Comparison of ENCODE assay signal across 17 cellular contexts in the genomic region with DNA sequence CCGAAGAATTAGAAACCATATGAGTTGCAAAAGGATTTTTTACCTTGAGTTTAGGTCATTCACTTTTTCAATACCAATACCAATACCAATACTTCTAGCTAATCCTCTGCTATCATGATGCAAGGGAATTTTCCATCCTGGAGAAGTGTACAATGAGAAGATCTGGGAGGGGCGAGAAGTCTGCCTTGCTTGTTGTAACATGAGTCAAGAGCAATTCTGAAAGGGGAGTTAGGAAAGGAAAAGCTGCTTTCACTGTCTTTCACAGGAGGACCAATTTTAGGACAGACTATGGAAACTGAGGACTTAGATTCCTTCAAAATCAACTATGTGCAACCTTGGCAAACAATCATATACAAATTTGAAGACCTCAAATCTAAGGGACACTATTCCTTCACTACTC.
DNase-seq lines count a peak whose midpoint lies in the region; ATAC-seq and TF ChIP-seq lines count a peak whose summit lies in the region.
"Had no signal": no experiment of that assay in that cellular context is flagged by ENCODE, and none has a peak within 500 bp of the region (broad histone marks: within the 10 kb centered on the region; RNA-seq: fewer than 3 reads in every experiment).

No MANE protein-coding gene starts in this region.

- CTCF ChIA-PET in activated CD8-positive, alpha-beta memory T cell treated with anti-CD3 and anti-CD28 coated beads, Interleukin-2, amount 10 ng/mL, durations not matched to agents 7 days and 5 days (lab: Charles Lee): no interaction called here

- TF ChIP-seq CTCF in osteoblast (IDR thresholded peaks at IDR 0.05; ENCODE audit: extremely low read depth, low read depth, low read length): no peak

- no peaks in the 10 kb centered on the region for H3K27me3 Mint-ChIP-seq in activated CD8-positive, alpha-beta memory T cell treated with anti-CD3 and anti-CD28 coated beads, Interleukin-2, amount 10 ng/mL, durations not matched to agents 7 days and 5 days

- H4K20me1 ChIP-seq in osteoblast (ENCODE audit: insufficient read depth, low read length): no peaks in the 10 kb centered on the region

- peak overlapping the region; percentile 4 for H3K4me3 ChIP-seq in osteoblast (ENCODE audit: insufficient read depth, low read length)
- H3K4me3 ChIP-seq: ascending aorta, Peyer's patch, sigmoid colon had no signal

- no peaks in the 10 kb centered on the region for H3K4me1 Mint-ChIP-seq in activated CD8-positive, alpha-beta memory T cell treated with anti-CD3 and anti-CD28 coated beads, Interleukin-2, amount 10 ng/mL, durations not matched to agents 7 days and 5 days

- no peak overlapping the region for H3K27ac Mint-ChIP-seq in activated CD8-positive, alpha-beta memory T cell treated with anti-CD3 and anti-CD28 coated beads, Interleukin-2, amount 10 ng/mL, durations not matched to agents 7 days and 5 days
- H3K27ac Mint-ChIP-seq: nephron had no signal

- peak overlapping the region; percentile 8 for H2AFZ ChIP-seq in osteoblast (ENCODE audit: low read length)

- H3K27me3 ChIP-seq in osteoblast (ENCODE audit: insufficient read depth, low read length): no peaks in the 10 kb centered on the region
- H3K27me3 ChIP-seq: ascending aorta, Peyer's patch, sigmoid colon had no signal

- no peaks in the 10 kb centered on the region for H3K9me3 Mint-ChIP-seq in activated CD8-positive, alpha-beta memory T cell treated with anti-CD3 and anti-CD28 coated beads, Interleukin-2, amount 10 ng/mL, durations not matched to agents 7 days and 5 days (ENCODE audit: low read depth)
- H3K9me3 Mint-ChIP-seq: nephron had no signal

- H3K4me3 Mint-ChIP-seq in activated CD8-positive, alpha-beta memory T cell treated with anti-CD3 and anti-CD28 coated beads, Interleukin-2, amount 10 ng/mL, durations not matched to agents 7 days and 5 days: no peak overlapping the region
- H3K4me3 Mint-ChIP-seq: nephron had no signal

- H3K79me2 ChIP-seq in osteoblast (ENCODE audit: insufficient read depth, low read length): no peaks in the 10 kb centered on the region

- H3K36me3 Mint-ChIP-seq in activated CD8-positive, alpha-beta memory T cell treated with anti-CD3 and anti-CD28 coated beads, Interleukin-2, amount 10 ng/mL, durations not matched to agents 7 days and 5 days: no peaks in the 10 kb centered on the region

- H3K36me3 ChIP-seq in osteoblast (ENCODE audit: insufficient read depth, low read length): no peaks in the 10 kb centered on the region
- H3K36me3 ChIP-seq: ascending aorta, Peyer's patch, sigmoid colon had no signal

- peaks cover 13% of the 10 kb centered on the region for H3K4me1 ChIP-seq in osteoblast (ENCODE audit: insufficient read depth, low read length)
- H3K4me1 ChIP-seq: Peyer's patch had no signal

- peak; percentile 56 for DNase-seq in ELR (ENCODE audit: low read depth)
- peak; percentile 17 for DNase-seq in RPMI7951 (ENCODE audit: low read depth)
- peak; percentile 33 for DNase-seq in epithelial cell of prostate (ENCODE audit: low read depth, low spot score)
- DNase-seq in osteoblast (ENCODE audit: insufficient read length, low spot score, missing footprints): no peak
- DNase-seq in activated CD8-positive, alpha-beta memory T cell treated with anti-CD3 and anti-CD28 coated beads, Interleukin-2, amount 10 ng/mL, durations not matched to agents 7 days and 5 days: no peak
- no peak for DNase-seq in T-helper 1 cell
- DNase-seq: activated CD4-positive, alpha-beta T cell treated with anti-CD3 and anti-CD28 coated beads, Interleukin-2, amount 50 U/mL, for 4 hours; effector memory CD4-positive, alpha-beta T cell; left colon; NCI-H1048; NCI-H524 treated with DMSO at 0.1 percent for 48 hours; Peyer's patch; sigmoid colon; stimulated activated naive CD8-positive, alpha-beta T cell treated with anti-CD3 and anti-CD28 coated beads, Interleukin-15, Interleukin-2, amounts not matched to agents 100 U/mL and 50 U/mL, for 24 hours had no signal

- H3K27ac ChIP-seq in epithelial cell of prostate (no peak overlapping the region), osteoblast (ENCODE audit: low read depth, low read length) (peak overlapping the region; percentile 58)
- H3K27ac ChIP-seq: ascending aorta, Peyer's patch, sigmoid colon had no signal

- peak overlapping the region; percentile 56 for H3K4me2 ChIP-seq in osteoblast (ENCODE audit: insufficient read depth, low read length)

- no peak for ATAC-seq in activated CD8-positive, alpha-beta memory T cell treated with anti-CD3 and anti-CD28 coated beads, Interleukin-2, amount 10 ng/mL, durations not matched to agents 7 days and 5 days
- no peak for ATAC-seq in HG02938 (IDR thresholded peaks at IDR 0.05; ENCODE audit: unreplicated experiment)
- ATAC-seq: left colon; stimulated activated naive CD8-positive, alpha-beta T cell treated with anti-CD3 and anti-CD28 coated beads, Interleukin-15, Interleukin-2, amounts not matched to agents 100 U/mL and 50 U/mL, for 24 hours had no signal

- no peaks in the 10 kb centered on the region for H3K9me3 ChIP-seq in osteoblast (ENCODE audit: low read depth, low read length)
- H3K9me3 ChIP-seq: ascending aorta, Peyer's patch, sigmoid colon had no signal

Comparison
In these comparisons a context has a peak if more than half of its experiments do, and no peak if none do; other contexts are left out.
1. DNase-seq: peak in ELR (single experiment), RPMI7951 (single experiment) and epithelial cell of prostate (single experiment); none in osteoblast (single experiment), activated CD8-positive, alpha-beta memory T cell treated with anti-CD3 and anti-CD28 coated beads, Interleukin-2, amount 10 ng/mL, durations not matched to agents 7 days and 5 days (single experiment) and T-helper 1 cell (0 of 5).